In genomic region chr7:158563051-158563450, GRCh38 we compare ENCODE assay signal across 30 cellular contexts.
"Had no signal": no experiment of that assay in that cellular context is flagged by ENCODE, and none has a peak within 500 bp of the region (broad histone marks: within the 10 kb centered on the region; RNA-seq: fewer than 3 reads in every experiment).

No MANE protein-coding gene starts in this region.

- H3K27ac Mint-ChIP-seq: naive thymus-derived CD4-positive, alpha-beta T cell; natural killer cell; nephron; neural progenitor cell; stimulated activated effector memory CD8-positive, alpha-beta T cell treated with anti-CD3 and anti-CD28 coated beads, Interleukin-12 subunit alpha, Interleukin-12 subunit beta, amount 100 ng/mL, for 72 hours; stimulated activated naive B cell treated with anti-CD40 and anti-IgM and Interleukin-4, amounts not matched to agents 10 μg/mL and 1 μg/mL and 100 μg/mL, for 72 hours; stimulated activated naive CD8-positive, alpha-beta T cell treated with anti-CD3 and anti-CD28 coated beads, Interleukin-15, Interleukin-2, amounts not matched to agents 100 ng/mL and 50 ng/mL, for 24 hours had no signal

- H3K4me3 ChIP-seq: neural progenitor cell, ovary, psoas muscle, right lobe of liver, sigmoid colon, stomach, thoracic aorta, thyroid gland, tibial nerve, upper lobe of left lung, vagina had no signal

- H3K27me3 ChIP-seq: neural progenitor cell, ovary, right lobe of liver, thyroid gland, upper lobe of left lung, vagina had no signal

- ATAC-seq: naive thymus-derived CD4-positive, alpha-beta T cell; natural killer cell; psoas muscle; right cardiac atrium; right lobe of liver; stimulated activated naive B cell treated with anti-CD40 and anti-IgM and Interleukin-4, amounts not matched to agents 10 μg/mL and 1 μg/mL and 100 μg/mL, for 72 hours had no signal

- H3K36me3 ChIP-seq: neural progenitor cell, neutrophil, ovary, right lobe of liver, sigmoid colon, stomach, thoracic aorta, thyroid gland, tibial nerve, upper lobe of left lung, vagina had no signal

- H3K4me1 Mint-ChIP-seq: naive thymus-derived CD4-positive, alpha-beta T cell; natural killer cell; nephron; stimulated activated effector memory CD8-positive, alpha-beta T cell treated with anti-CD3 and anti-CD28 coated beads, Interleukin-12 subunit alpha, Interleukin-12 subunit beta, amount 100 ng/mL, for 72 hours; stimulated activated naive B cell treated with anti-CD40 and anti-IgM and Interleukin-4, amounts not matched to agents 10 μg/mL and 1 μg/mL and 100 μg/mL, for 72 hours had no signal

- H3K9me3 ChIP-seq: neutrophil, ovary, psoas muscle, right lobe of liver, sigmoid colon, stomach, thoracic aorta, thyroid gland, tibial nerve, upper lobe of left lung, vagina had no signal

- H3K36me3 Mint-ChIP-seq: naive thymus-derived CD4-positive, alpha-beta T cell; natural killer cell; neural progenitor cell; stimulated activated effector memory CD8-positive, alpha-beta T cell treated with anti-CD3 and anti-CD28 coated beads, Interleukin-12 subunit alpha, Interleukin-12 subunit beta, amount 100 ng/mL, for 72 hours; stimulated activated naive B cell treated with anti-CD40 and anti-IgM and Interleukin-4, amounts not matched to agents 10 μg/mL and 1 μg/mL and 100 μg/mL, for 72 hours had no signal

- H3K4me3 Mint-ChIP-seq: naive thymus-derived CD4-positive, alpha-beta T cell; natural killer cell; nephron; stimulated activated effector memory CD8-positive, alpha-beta T cell treated with anti-CD3 and anti-CD28 coated beads, Interleukin-12 subunit alpha, Interleukin-12 subunit beta, amount 100 ng/mL, for 72 hours; stimulated activated naive B cell treated with anti-CD40 and anti-IgM and Interleukin-4, amounts not matched to agents 10 μg/mL and 1 μg/mL and 100 μg/mL, for 72 hours; stimulated activated naive CD8-positive, alpha-beta T cell treated with anti-CD3 and anti-CD28 coated beads, Interleukin-15, Interleukin-2, amounts not matched to agents 100 ng/mL and 50 ng/mL, for 24 hours had no signal

- H2AFZ ChIP-seq: neural progenitor cell, parathyroid adenoma had no signal

- H3K27ac ChIP-seq: neural progenitor cell, neutrophil, ovary, parathyroid adenoma, psoas muscle, right lobe of liver, sigmoid colon, stomach, thoracic aorta, thyroid gland, tibial nerve, upper lobe of left lung, vagina had no signal

- FAIRE-seq: small intestine, urothelium cell line had no signal

- H3K4me1 ChIP-seq: neural progenitor cell, parathyroid adenoma, psoas muscle, right lobe of liver, thyroid gland, tibial nerve, upper lobe of left lung, vagina had no signal

- H3K4me2 ChIP-seq: neural progenitor cell had no signal

- DNase-seq: naive thymus-derived CD4-positive, alpha-beta T cell; natural killer cell; nucleus accumbens; ovary; posterior cingulate gyrus; psoas muscle; right cardiac atrium; right lobe of liver; sigmoid colon; small intestine; stimulated activated CD4-positive, alpha-beta T cell treated with anti-CD3 and anti-CD28 coated beads, Interleukin-15, amount 100 ng/mL, for 24 hours; stimulated activated CD4-positive, alpha-beta T cell treated with anti-CD3 and anti-CD28 coated beads, Interleukin-2, amount 100 ng/mL, for 24 hours; stimulated activated CD4-positive, alpha-beta T cell treated with anti-CD3 and anti-CD28 coated beads, Interleukin-2, amount 100 ng/mL, for 48 hours; stimulated activated CD4-positive, alpha-beta T cell treated with anti-CD3 and anti-CD28 coated beads, Interleukin-4, amount 100 ng/mL, for 24 hours; stimulated activated naive B cell treated with anti-CD40 and anti-IgM and Interleukin-4, amounts not matched to agents 10 μg/mL and 1 μg/mL and 100 μg/mL, for 72 hours; stimulated activated naive CD4-positive, alpha-beta T cell treated with Interleukin-2 at 50 U/mL for 16 hours; stomach; thyroid gland; trophoblast cell; upper lobe of left lung had no signal

- H3K9ac ChIP-seq: neural progenitor cell, parathyroid adenoma had no signal

- H3K9me3 Mint-ChIP-seq: natural killer cell; nephron; neural progenitor cell; stimulated activated effector memory CD8-positive, alpha-beta T cell treated with anti-CD3 and anti-CD28 coated beads, Interleukin-12 subunit alpha, Interleukin-12 subunit beta, amount 100 ng/mL, for 72 hours; stimulated activated naive B cell treated with anti-CD40 and anti-IgM and Interleukin-4, amounts not matched to agents 10 μg/mL and 1 μg/mL and 100 μg/mL, for 72 hours; stimulated activated naive CD8-positive, alpha-beta T cell treated with anti-CD3 and anti-CD28 coated beads, Interleukin-15, Interleukin-2, amounts not matched to agents 100 ng/mL and 50 ng/mL, for 24 hours had no signal
